Comparison of ENCODE assay signal across 1 cellular context in the genomic region with DNA sequence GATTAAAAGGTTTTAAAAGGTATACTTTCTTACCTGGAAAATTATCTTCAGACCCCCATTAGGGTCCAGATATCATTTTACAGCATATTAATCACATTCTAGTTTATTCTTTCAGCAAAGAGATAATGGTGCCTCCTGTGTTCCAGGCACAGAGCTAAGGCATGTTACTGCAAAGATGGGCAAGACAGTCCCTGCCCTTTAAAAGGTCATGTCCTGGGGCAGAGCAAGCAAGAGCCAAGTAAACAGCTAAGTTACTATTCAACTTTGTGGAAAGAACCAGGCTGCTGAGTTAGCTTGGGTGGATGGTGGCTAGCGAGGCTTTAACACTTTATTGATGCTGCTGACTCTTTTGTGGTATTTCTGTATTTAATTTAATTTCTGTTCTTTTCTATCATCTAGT.
TF ChIP-seq lines count a peak whose summit lies in the region.

No MANE protein-coding gene starts in this region.

TF ChIP-seq in HepG2, 621 proteins besides CTCF, POLR2A, EP300 and RAD21 (continued from another document and continues in another):
- TF ChIP-seq, protein P1, sequence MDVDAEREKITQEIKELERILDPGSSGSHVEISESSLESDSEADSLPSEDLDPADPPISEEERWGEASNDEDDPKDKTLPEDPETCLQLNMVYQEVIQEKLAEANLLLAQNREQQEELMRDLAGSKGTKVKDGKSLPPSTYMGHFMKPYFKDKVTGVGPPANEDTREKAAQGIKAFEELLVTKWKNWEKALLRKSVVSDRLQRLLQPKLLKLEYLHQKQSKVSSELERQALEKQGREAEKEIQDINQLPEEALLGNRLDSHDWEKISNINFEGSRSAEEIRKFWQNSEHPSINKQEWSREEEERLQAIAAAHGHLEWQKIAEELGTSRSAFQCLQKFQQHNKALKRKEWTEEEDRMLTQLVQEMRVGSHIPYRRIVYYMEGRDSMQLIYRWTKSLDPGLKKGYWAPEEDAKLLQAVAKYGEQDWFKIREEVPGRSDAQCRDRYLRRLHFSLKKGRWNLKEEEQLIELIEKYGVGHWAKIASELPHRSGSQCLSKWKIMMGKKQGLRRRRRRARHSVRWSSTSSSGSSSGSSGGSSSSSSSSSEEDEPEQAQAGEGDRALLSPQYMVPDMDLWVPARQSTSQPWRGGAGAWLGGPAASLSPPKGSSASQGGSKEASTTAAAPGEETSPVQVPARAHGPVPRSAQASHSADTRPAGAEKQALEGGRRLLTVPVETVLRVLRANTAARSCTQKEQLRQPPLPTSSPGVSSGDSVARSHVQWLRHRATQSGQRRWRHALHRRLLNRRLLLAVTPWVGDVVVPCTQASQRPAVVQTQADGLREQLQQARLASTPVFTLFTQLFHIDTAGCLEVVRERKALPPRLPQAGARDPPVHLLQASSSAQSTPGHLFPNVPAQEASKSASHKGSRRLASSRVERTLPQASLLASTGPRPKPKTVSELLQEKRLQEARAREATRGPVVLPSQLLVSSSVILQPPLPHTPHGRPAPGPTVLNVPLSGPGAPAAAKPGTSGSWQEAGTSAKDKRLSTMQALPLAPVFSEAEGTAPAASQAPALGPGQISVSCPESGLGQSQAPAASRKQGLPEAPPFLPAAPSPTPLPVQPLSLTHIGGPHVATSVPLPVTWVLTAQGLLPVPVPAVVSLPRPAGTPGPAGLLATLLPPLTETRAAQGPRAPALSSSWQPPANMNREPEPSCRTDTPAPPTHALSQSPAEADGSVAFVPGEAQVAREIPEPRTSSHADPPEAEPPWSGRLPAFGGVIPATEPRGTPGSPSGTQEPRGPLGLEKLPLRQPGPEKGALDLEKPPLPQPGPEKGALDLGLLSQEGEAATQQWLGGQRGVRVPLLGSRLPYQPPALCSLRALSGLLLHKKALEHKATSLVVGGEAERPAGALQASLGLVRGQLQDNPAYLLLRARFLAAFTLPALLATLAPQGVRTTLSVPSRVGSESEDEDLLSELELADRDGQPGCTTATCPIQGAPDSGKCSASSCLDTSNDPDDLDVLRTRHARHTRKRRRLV (CRISPR knock-in tag; IDR thresholded peaks at IDR 0.05) = no peak
- TF ChIP-seq BRCA1 (CRISPR knock-in tag; IDR thresholded peaks at IDR 0.05) = no peak
- TF ChIP-seq, protein P2, sequence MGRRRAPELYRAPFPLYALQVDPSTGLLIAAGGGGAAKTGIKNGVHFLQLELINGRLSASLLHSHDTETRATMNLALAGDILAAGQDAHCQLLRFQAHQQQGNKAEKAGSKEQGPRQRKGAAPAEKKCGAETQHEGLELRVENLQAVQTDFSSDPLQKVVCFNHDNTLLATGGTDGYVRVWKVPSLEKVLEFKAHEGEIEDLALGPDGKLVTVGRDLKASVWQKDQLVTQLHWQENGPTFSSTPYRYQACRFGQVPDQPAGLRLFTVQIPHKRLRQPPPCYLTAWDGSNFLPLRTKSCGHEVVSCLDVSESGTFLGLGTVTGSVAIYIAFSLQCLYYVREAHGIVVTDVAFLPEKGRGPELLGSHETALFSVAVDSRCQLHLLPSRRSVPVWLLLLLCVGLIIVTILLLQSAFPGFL (CRISPR knock-in tag; IDR thresholded peaks at IDR 0.05) = no peak
- TF ChIP-seq, protein P3, sequence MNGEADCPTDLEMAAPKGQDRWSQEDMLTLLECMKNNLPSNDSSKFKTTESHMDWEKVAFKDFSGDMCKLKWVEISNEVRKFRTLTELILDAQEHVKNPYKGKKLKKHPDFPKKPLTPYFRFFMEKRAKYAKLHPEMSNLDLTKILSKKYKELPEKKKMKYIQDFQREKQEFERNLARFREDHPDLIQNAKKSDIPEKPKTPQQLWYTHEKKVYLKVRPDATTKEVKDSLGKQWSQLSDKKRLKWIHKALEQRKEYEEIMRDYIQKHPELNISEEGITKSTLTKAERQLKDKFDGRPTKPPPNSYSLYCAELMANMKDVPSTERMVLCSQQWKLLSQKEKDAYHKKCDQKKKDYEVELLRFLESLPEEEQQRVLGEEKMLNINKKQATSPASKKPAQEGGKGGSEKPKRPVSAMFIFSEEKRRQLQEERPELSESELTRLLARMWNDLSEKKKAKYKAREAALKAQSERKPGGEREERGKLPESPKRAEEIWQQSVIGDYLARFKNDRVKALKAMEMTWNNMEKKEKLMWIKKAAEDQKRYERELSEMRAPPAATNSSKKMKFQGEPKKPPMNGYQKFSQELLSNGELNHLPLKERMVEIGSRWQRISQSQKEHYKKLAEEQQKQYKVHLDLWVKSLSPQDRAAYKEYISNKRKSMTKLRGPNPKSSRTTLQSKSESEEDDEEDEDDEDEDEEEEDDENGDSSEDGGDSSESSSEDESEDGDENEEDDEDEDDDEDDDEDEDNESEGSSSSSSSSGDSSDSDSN (CRISPR knock-in tag; IDR thresholded peaks at IDR 0.05) = no peak
- TF ChIP-seq ZNF747 (CRISPR knock-in tag; IDR thresholded peaks at IDR 0.05; ENCODE audit: borderline replicate concordance) = no peak
- TF ChIP-seq YY1 (IDR thresholded peaks at IDR 0.05; ENCODE audit: insufficient read depth, insufficient replicate concordance, low read depth, low read length) = no peak
- peak; percentile 96 for TF ChIP-seq NR2F6 (IDR thresholded peaks at IDR 0.05)
- peak; percentile 98 for TF ChIP-seq NR2F6 (CRISPR knock-in tag; IDR thresholded peaks at IDR 0.05)
- TF ChIP-seq, protein P4, sequence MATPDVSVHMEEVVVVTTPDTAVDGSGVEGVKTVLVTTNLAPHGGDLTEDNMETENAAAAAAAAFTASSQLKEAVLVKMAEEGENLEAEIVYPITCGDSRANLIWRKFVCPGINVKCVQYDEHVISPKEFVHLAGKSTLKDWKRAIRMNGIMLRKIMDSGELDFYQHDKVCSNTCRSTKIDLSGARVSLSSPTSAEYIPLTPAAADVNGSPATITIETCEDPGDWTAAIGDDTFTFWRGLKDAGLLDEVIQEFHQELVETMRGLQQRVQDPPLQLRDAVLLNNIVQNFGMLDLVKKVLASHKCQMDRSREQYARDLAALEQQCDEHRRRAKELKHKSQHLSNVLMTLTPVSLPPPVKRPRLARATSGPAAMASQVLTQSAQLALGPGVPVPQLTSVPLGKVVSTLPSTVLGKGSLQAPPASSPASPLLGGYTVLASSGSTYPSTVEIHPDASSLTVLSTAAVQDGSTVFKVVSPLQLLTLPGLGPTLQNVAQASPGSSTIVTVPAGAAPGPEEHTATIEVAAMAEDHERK (CRISPR knock-in tag; IDR thresholded peaks at IDR 0.05; ENCODE audit: low read depth) = no peak
- TF ChIP-seq ZNF652 (CRISPR knock-in tag; IDR thresholded peaks at IDR 0.05; ENCODE audit: borderline replicate concordance, low read depth) = peak; percentile 72; the same call in 1 of the 2 replicates
- TF ChIP-seq PHF21A (CRISPR knock-in tag; IDR thresholded peaks at IDR 0.05) = 0 out of 2 replicates have a peak, but pooled peaks have one; percentile 32
- TF ChIP-seq, protein P5, sequence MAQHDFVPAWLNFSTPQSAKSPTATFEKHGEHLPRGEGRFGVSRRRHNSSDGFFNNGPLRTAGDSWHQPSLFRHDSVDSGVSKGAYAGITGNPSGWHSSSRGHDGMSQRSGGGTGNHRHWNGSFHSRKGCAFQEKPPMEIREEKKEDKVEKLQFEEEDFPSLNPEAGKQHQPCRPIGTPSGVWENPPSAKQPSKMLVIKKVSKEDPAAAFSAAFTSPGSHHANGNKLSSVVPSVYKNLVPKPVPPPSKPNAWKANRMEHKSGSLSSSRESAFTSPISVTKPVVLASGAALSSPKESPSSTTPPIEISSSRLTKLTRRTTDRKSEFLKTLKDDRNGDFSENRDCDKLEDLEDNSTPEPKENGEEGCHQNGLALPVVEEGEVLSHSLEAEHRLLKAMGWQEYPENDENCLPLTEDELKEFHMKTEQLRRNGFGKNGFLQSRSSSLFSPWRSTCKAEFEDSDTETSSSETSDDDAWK (CRISPR knock-in tag; IDR thresholded peaks at IDR 0.05) = no peak
- TF ChIP-seq RXRB (CRISPR knock-in tag; IDR thresholded peaks at IDR 0.05; ENCODE audit: borderline replicate concordance) = peak; percentile 90
- TF ChIP-seq GABPA (IDR thresholded peaks at IDR 0.05; ENCODE audit: low read depth, low read length) = no peak
- no peak for TF ChIP-seq GABPA (CRISPR knock-in tag; IDR thresholded peaks at IDR 0.05; ENCODE audit: low read depth)
- TF ChIP-seq FOSL2 (CRISPR knock-in tag; IDR thresholded peaks at IDR 0.05) = 0 out of 2 replicates have a peak, but pooled peaks have one; percentile 17
- TF ChIP-seq, protein P6, sequence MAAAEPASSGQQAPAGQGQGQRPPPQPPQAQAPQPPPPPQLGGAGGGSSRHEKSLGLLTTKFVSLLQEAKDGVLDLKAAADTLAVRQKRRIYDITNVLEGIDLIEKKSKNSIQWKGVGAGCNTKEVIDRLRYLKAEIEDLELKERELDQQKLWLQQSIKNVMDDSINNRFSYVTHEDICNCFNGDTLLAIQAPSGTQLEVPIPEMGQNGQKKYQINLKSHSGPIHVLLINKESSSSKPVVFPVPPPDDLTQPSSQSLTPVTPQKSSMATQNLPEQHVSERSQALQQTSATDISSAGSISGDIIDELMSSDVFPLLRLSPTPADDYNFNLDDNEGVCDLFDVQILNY (CRISPR knock-in tag; conservative IDR thresholded peaks at IDR 0.05) = no peak
- TF ChIP-seq SP2 (CRISPR knock-in tag; IDR thresholded peaks at IDR 0.05) = no peak
- TF ChIP-seq SRY (CRISPR knock-in tag; IDR thresholded peaks at IDR 0.05) = no peak
- TF ChIP-seq, protein P7, sequence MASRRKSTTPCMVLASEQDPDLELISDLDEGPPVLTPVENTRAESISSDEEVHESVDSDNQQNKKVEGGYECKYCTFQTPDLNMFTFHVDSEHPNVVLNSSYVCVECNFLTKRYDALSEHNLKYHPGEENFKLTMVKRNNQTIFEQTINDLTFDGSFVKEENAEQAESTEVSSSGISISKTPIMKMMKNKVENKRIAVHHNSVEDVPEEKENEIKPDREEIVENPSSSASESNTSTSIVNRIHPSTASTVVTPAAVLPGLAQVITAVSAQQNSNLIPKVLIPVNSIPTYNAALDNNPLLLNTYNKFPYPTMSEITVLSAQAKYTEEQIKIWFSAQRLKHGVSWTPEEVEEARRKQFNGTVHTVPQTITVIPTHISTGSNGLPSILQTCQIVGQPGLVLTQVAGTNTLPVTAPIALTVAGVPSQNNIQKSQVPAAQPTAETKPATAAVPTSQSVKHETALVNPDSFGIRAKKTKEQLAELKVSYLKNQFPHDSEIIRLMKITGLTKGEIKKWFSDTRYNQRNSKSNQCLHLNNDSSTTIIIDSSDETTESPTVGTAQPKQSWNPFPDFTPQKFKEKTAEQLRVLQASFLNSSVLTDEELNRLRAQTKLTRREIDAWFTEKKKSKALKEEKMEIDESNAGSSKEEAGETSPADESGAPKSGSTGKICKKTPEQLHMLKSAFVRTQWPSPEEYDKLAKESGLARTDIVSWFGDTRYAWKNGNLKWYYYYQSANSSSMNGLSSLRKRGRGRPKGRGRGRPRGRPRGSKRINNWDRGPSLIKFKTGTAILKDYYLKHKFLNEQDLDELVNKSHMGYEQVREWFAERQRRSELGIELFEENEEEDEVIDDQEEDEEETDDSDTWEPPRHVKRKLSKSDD (CRISPR knock-in tag; IDR thresholded peaks at IDR 0.05; ENCODE audit: low read depth) = no peak
- TF ChIP-seq, protein P8, sequence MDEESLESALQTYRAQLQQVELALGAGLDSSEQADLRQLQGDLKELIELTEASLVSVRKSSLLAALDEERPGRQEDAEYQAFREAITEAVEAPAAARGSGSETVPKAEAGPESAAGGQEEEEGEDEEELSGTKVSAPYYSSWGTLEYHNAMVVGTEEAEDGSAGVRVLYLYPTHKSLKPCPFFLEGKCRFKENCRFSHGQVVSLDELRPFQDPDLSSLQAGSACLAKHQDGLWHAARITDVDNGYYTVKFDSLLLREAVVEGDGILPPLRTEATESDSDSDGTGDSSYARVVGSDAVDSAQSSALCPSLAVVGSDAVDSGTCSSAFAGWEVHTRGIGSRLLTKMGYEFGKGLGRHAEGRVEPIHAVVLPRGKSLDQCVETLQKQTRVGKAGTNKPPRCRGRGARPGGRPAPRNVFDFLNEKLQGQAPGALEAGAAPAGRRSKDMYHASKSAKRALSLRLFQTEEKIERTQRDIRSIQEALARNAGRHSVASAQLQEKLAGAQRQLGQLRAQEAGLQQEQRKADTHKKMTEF (CRISPR knock-in tag; IDR thresholded peaks at IDR 0.05) = peak; percentile 69; the same call in 1 of the 2 replicates
- TF ChIP-seq ZNF430 (CRISPR knock-in tag; IDR thresholded peaks at IDR 0.05) = no peak
- no peak for TF ChIP-seq MTA3 (CRISPR knock-in tag; IDR thresholded peaks at IDR 0.05)
- TF ChIP-seq AHR (CRISPR knock-in tag; IDR thresholded peaks at IDR 0.05) = no peak
- peak; percentile 63; the same call in 1 of the 2 replicates for TF ChIP-seq PITX1 (CRISPR knock-in tag; IDR thresholded peaks at IDR 0.05)
- no peak for TF ChIP-seq ZSCAN12 (CRISPR knock-in tag; IDR thresholded peaks at IDR 0.05)
- no peak for TF ChIP-seq NFKB2 (CRISPR knock-in tag; IDR thresholded peaks at IDR 0.05; ENCODE audit: borderline replicate concordance)
- no peak for TF ChIP-seq ZNF589 (CRISPR knock-in tag; conservative IDR thresholded peaks at IDR 0.05)
- TF ChIP-seq ZNF382 (CRISPR knock-in tag; IDR thresholded peaks at IDR 0.05; ENCODE audit: borderline replicate concordance) = no peak
- TF ChIP-seq RCOR2 (CRISPR knock-in tag; IDR thresholded peaks at IDR 0.05) = peak; percentile 74
- TF ChIP-seq, protein P9, sequence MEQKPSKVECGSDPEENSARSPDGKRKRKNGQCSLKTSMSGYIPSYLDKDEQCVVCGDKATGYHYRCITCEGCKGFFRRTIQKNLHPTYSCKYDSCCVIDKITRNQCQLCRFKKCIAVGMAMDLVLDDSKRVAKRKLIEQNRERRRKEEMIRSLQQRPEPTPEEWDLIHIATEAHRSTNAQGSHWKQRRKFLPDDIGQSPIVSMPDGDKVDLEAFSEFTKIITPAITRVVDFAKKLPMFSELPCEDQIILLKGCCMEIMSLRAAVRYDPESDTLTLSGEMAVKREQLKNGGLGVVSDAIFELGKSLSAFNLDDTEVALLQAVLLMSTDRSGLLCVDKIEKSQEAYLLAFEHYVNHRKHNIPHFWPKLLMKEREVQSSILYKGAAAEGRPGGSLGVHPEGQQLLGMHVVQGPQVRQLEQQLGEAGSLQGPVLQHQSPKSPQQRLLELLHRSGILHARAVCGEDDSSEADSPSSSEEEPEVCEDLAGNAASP (CRISPR knock-in tag; IDR thresholded peaks at IDR 0.05; ENCODE audit: borderline replicate concordance) = peak; percentile 91; the same call in 1 of the 2 replicates
- no peak for TF ChIP-seq AGO2 (optimal IDR thresholded peaks at IDR 0.05; ENCODE audit: low read depth, low read length)
- TF ChIP-seq, protein P10, sequence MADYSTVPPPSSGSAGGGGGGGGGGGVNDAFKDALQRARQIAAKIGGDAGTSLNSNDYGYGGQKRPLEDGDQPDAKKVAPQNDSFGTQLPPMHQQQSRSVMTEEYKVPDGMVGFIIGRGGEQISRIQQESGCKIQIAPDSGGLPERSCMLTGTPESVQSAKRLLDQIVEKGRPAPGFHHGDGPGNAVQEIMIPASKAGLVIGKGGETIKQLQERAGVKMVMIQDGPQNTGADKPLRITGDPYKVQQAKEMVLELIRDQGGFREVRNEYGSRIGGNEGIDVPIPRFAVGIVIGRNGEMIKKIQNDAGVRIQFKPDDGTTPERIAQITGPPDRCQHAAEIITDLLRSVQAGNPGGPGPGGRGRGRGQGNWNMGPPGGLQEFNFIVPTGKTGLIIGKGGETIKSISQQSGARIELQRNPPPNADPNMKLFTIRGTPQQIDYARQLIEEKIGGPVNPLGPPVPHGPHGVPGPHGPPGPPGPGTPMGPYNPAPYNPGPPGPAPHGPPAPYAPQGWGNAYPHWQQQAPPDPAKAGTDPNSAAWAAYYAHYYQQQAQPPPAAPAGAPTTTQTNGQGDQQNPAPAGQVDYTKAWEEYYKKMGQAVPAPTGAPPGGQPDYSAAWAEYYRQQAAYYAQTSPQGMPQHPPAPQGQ (CRISPR knock-in tag; IDR thresholded peaks at IDR 0.05; ENCODE audit: borderline replicate concordance) = no peak
- TF ChIP-seq ZNF644 (CRISPR knock-in tag; IDR thresholded peaks at IDR 0.05; ENCODE audit: low read depth) = peak; percentile 94
